14 cellular contexts compared by ENCODE assay signal in the genomic region with DNA sequence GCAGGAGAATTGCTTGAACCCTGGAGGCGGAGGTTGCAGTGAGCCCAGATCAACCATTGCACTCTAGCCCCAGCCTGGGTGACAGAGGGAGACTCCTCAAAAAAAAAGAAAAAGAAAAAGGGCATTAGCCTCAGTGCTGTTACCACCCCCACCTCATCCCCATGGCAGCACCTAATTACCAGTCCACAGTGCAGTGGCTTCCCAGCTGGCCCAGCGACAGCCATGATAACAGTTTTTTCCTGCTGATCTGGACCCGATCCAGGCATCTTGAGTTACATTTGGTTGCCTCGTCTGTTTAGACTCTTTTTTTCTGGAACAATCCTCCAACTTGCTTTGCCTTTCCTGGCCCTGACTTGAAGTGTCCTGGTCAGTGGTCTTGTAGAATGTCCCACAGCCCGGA. TPM values are rescaled to one million over a fixed set of nuclear protein-coding genes. Genes with fewer than 3 reads are reported as not detected.
DNase-seq lines count a peak whose midpoint lies in the region; ATAC-seq, FAIRE-seq and TF ChIP-seq lines count a peak whose summit lies in the region.
"Had no signal": no experiment of that assay in that cellular context is flagged by ENCODE, and none has a peak within 500 bp of the region (broad histone marks: within the 10 kb centered on the region; RNA-seq: fewer than 3 reads in every experiment).

No MANE protein-coding gene starts in this region.

- intact Hi-C loops in kidney (cut with DNase I): no loop called here

- ATAC-seq in GM21526 (IDR thresholded peaks at IDR 0.05; ENCODE audit: low FRiP score, unreplicated experiment): no peak
- no peak for ATAC-seq in GM21423 (IDR thresholded peaks at IDR 0.05; ENCODE audit: unreplicated experiment)
- ATAC-seq: left colon had no signal

- peak overlapping the region in 1 of 2 donors; percentile 8 for H3K9ac ChIP-seq in kidney (ENCODE audit: low read length in 2 of 2)

- TF ChIP-seq CTCF in kidney (IDR thresholded peaks at IDR 0.05; ENCODE audit: borderline replicate concordance, extremely low read depth, insufficient read depth): no peak
- no peak for TF ChIP-seq CTCF in WERI-Rb-1 (IDR thresholded peaks at IDR 0.05; ENCODE audit: low read depth, low read length)

- H3K36me3 ChIP-seq in kidney (ENCODE audit: control insufficient read depth in 1 of 2, insufficient read depth in 2 of 2, low read length in 2 of 2): no peaks in the 10 kb centered on the region
- H3K36me3 ChIP-seq in WERI-Rb-1: peaks cover 29% of the 10 kb centered on the region
- H3K36me3 ChIP-seq: neutrophil had no signal

- no peaks in the 10 kb centered on the region for H3K27me3 ChIP-seq in WERI-Rb-1 (ENCODE audit: insufficient read depth, low read depth, severe bottlenecking)

- FAIRE-seq in kidney (lab: Jason Lieb, UNC): no peak
- FAIRE-seq: GM18507 had no signal

- H3K4me3 ChIP-seq in kidney (ENCODE audit: low read length in 2 of 2) (no peak overlapping the region), WERI-Rb-1 (ENCODE audit: low read depth, low read length) (no peak overlapping the region)

- DNase-seq in DMS 273 (lab: John Stamatoyannopoulos, UW; ENCODE audit: unreplicated experiment) (peak; percentile 90), NCI-H1417 treated with DMSO at 0.1 percent for 48 hours (lab: John Stamatoyannopoulos, UW) (peak; percentile 42), RPMI7951 (ENCODE audit: low read depth) (peak; percentile 24), kidney (no peak), activated T-cell treated with anti-CD3 and anti-CD28 coated beads for 4 hours (no peak), WERI-Rb-1 (no peak)
- DNase-seq: EL, left colon, T-helper 9 cell had no signal

- H3K9me3 ChIP-seq in kidney (ENCODE audit: control insufficient read depth in 1 of 2, low read length in 2 of 2): no peaks in the 10 kb centered on the region
- no peaks in the 10 kb centered on the region for H3K9me3 ChIP-seq in WERI-Rb-1 (ENCODE audit: severe bottlenecking)
- H3K9me3 ChIP-seq: neutrophil had no signal

- H3K4me1 ChIP-seq in kidney (ENCODE audit: control insufficient read depth in 1 of 2, insufficient read depth in 1 of 2, low read depth in 1 of 2, low read length in 2 of 2): peaks cover 55 to 74% of the 10 kb centered on the region in 2 donors

- H3K27ac ChIP-seq in kidney (ENCODE audit: low read depth in 2 of 2, low read length in 2 of 2) (peak overlapping the region; percentile 67 to 69), WERI-Rb-1 (no peak overlapping the region)
- H3K27ac ChIP-seq: HL-60, neutrophil had no signal

RNA-seq across cellular contexts. Expression of gene NCS1, which starts 24.4 kb away (rescaled TPM):
- total RNA-seq in RPMI7951 (2014; rRNA removed; shearing (Covaris generic)): 23.2 and 26.4 TPM in 2 replicates
- total RNA-seq in kidney: 37.4 TPM
- polyA plus RNA-seq in kidney (ENCODE audit: insufficient read depth, low read depth, low replicate concordance): 27.7 TPM

Comparison
In these comparisons a context has a peak if more than half of its experiments do, and no peak if none do; other contexts are left out.
1. DNase-seq: peak in DMS 273 (single experiment), NCI-H1417 treated with DMSO at 0.1 percent for 48 hours (single experiment) and RPMI7951 (single experiment); none in kidney (single experiment), activated T-cell treated with anti-CD3 and anti-CD28 coated beads for 4 hours (single experiment) and WERI-Rb-1 (single experiment).